Comparison of ENCODE assay signal across 1 cellular context in the genomic region with DNA sequence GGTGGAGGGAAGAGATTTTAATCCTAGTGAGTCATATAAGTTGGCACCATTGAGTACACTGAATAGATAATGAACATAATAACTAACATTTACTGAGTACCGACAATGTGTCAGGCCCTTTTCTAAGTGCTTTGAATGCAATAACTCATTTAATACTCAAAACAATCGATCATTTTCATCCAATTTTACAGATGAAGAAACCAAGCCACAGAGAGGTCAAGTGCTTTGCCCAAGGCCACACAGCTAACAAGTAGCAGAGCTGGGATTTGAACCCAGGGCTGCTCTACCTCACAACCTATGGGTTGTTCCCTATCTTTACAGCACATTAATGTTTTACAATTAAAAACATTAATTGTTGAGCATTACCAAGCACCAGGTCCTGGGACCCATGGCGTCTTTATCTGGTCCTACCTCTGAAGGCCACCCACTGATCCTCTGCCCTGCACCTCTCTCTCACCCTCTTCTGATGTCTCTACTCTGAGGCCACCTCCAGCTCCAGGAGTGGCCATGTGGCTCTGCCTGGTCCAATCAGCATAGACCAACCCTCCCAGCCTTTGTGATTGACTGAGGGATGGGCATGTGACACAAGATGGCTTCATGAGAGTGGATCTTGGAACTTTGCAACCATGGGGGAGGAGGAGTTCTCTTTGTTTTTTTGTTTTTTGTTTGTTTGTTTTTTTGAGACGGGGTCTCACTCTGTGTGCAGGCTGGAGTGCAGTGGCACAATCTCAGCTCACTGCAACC.
A peak's percentile ranks its signal among the peaks of the same experiment; 100 is the strongest.
TF ChIP-seq lines count a peak whose summit lies in the region.

No MANE protein-coding gene starts in this region.

TF ChIP-seq in SK-N-SH, 30 proteins besides CTCF, POLR2A, EP300 and RAD21:
- no peak for TF ChIP-seq REST (IDR thresholded peaks at IDR 0.05; ENCODE audit: low read depth, low read length)
- TF ChIP-seq, protein P1, sequence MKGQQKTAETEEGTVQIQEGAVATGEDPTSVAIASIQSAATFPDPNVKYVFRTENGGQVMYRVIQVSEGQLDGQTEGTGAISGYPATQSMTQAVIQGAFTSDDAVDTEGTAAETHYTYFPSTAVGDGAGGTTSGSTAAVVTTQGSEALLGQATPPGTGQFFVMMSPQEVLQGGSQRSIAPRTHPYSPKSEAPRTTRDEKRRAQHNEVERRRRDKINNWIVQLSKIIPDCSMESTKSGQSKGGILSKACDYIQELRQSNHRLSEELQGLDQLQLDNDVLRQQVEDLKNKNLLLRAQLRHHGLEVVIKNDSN (IDR thresholded peaks at IDR 0.05; ENCODE audit: borderline replicate concordance, low read depth): peak; percentile 31; the same call in 1 of the 2 replicates
TF ChIP-seq in SK-N-SH: peak in this region for 1.
